In the genomic region with DNA sequence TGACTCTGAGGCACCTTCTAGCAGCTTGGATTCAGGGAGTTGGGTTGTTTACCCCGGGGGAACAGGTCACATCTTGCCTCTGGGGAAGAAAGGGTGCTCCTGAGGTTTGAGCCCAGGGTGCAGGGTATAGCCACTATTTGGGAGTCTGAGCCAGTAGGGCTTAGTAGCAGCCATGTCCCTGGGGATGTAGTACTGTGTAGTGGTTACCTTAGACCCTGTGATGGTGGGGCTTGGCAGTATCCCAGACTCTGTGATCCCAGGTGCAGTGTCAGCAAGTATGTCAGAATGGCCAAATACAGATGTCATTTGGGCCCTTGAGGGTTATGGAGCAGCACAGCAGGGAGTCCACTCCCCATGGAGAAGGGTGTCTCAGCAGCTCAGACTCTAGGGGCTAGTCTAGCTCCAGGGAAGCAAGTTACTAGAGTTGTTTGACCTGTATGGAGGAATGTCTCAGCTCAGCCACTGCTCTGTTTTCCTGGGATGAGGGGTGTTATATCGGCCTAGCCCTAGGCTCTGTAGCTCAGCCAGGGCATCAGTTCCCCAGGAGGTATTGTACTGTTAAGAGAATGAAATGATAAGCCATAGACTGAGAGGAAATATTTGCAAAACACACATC, we compare ENCODE assay signal across 25 cellular contexts.
"Had no signal": no experiment of that assay in that cellular context is flagged by ENCODE, and none has a peak within 500 bp of the region (broad histone marks: within the 10 kb centered on the region; RNA-seq: fewer than 3 reads in every experiment).

No MANE protein-coding gene starts in this region.

- ATAC-seq: activated CD8-positive, alpha-beta T cell treated with anti-CD3 and anti-CD28 coated beads, Interleukin-2, amount 10 ng/mL, durations not matched to agents 7 days and 5 days; effector memory CD8-positive, alpha-beta T cell; gastrocnemius medialis; left colon; sciatic nerve; stimulated activated memory B cell treated with anti-CD40 and anti-IgM and Interleukin-4, amounts not matched to agents 10 μg/mL and 1 μg/mL and 100 μg/mL, for 72 hours had no signal

- H3K4me3 ChIP-seq: breast epithelium, colonic mucosa, dorsolateral prefrontal cortex, esophagus muscularis mucosa, gastrocnemius medialis, vagina had no signal

- H3K27ac Mint-ChIP-seq: activated CD8-positive, alpha-beta T cell treated with anti-CD3 and anti-CD28 coated beads, Interleukin-2, amount 10 ng/mL, durations not matched to agents 7 days and 5 days; activated naive CD8-positive, alpha-beta T cell; memory B cell; stimulated activated memory B cell treated with anti-CD40 and anti-IgM and Interleukin-4, amounts not matched to agents 10 μg/mL and 1 μg/mL and 100 μg/mL, for 72 hours; T-helper 1 cell treated with Interleukin-12 subunit alpha and Interleukin-12 subunit beta and Interleukin-4 antibody, amounts not matched to agents 30 μg/mL and 1 μg/mL, for 36 hours had no signal

- H3K27me3 Mint-ChIP-seq: activated naive CD8-positive, alpha-beta T cell; effector memory CD8-positive, alpha-beta T cell; memory B cell; stimulated activated memory B cell treated with anti-CD40 and anti-IgM and Interleukin-4, amounts not matched to agents 10 μg/mL and 1 μg/mL and 100 μg/mL, for 72 hours had no signal

- DNase-seq: activated CD4-positive, alpha-beta T cell treated with anti-CD3 and anti-CD28 coated beads for 1 hour; activated CD4-positive, alpha-beta T cell treated with anti-CD3 and anti-CD28 coated beads, Interleukin-2, amount 50 U/mL, for 1 hour; activated CD8-positive, alpha-beta T cell treated with anti-CD3 and anti-CD28 coated beads, Interleukin-2, amount 10 ng/mL, durations not matched to agents 7 days and 5 days; amniotic stem cell; colonic mucosa; dorsolateral prefrontal cortex; effector memory CD8-positive, alpha-beta T cell; gastrocnemius medialis; hippocampal formation; left colon; nucleus accumbens; small intestine; stimulated activated CD4-positive, alpha-beta T cell treated with anti-CD3 and anti-CD28 coated beads, Interleukin-2, amount 100 ng/mL, for 24 hours; trophoblast cell; WERI-Rb-1 had no signal

- H3K36me3 ChIP-seq: breast epithelium, colonic mucosa had no signal

- H3K27ac ChIP-seq: breast epithelium, colonic mucosa, dorsolateral prefrontal cortex, esophagus muscularis mucosa, gastrocnemius medialis, vagina, WERI-Rb-1 had no signal

- FAIRE-seq: islet of Langerhans, small intestine, TTC549 had no signal

- H3K4me3 Mint-ChIP-seq: activated CD8-positive, alpha-beta T cell treated with anti-CD3 and anti-CD28 coated beads, Interleukin-2, amount 10 ng/mL, durations not matched to agents 7 days and 5 days; activated naive CD8-positive, alpha-beta T cell; effector memory CD8-positive, alpha-beta T cell; memory B cell; stimulated activated memory B cell treated with anti-CD40 and anti-IgM and Interleukin-4, amounts not matched to agents 10 μg/mL and 1 μg/mL and 100 μg/mL, for 72 hours; T-helper 1 cell treated with Interleukin-12 subunit alpha and Interleukin-12 subunit beta and Interleukin-4 antibody, amounts not matched to agents 30 μg/mL and 1 μg/mL, for 36 hours had no signal

- H3K27me3 ChIP-seq: breast epithelium, colonic mucosa, dorsolateral prefrontal cortex, esophagus muscularis mucosa, gastrocnemius medialis, vagina had no signal

- H3K4me1 ChIP-seq: breast epithelium, colonic mucosa, esophagus muscularis mucosa, gastrocnemius medialis, vagina had no signal

- H3K9me3 ChIP-seq: colonic mucosa, gastrocnemius medialis had no signal
